Comparison of ENCODE assay signal across 8 cellular contexts in genomic region chr7:128266891-128267839, GRCh38.
A peak's percentile ranks its signal among the peaks of the same experiment; 100 is the strongest.
DNase-seq lines count a peak whose midpoint lies in the region; ATAC-seq and TF ChIP-seq lines count a peak whose summit lies in the region.

No MANE protein-coding gene starts in this region.

- ATAC-seq in GM21526 (IDR thresholded peaks at IDR 0.05; ENCODE audit: low FRiP score, unreplicated experiment), result no peak

- H3K4me3 ChIP-seq in HFF-Myc (replicated peaks; ENCODE audit: low read depth, low read length), result no peak overlapping the region; the same call in 1 of the 2 replicates
- H3K4me3 ChIP-seq in foreskin fibroblast (ENCODE audit: low read depth in 1 of 2, low read length in 2 of 2), result peak overlapping the region; percentile 30 to 46

- TF ChIP-seq CTCF in HFF-Myc (IDR thresholded peaks at IDR 0.05; ENCODE audit: low read depth, low read length, missing control alignments), result peak; percentile 14
- no peak for TF ChIP-seq CTCF in foreskin fibroblast (IDR thresholded peaks at IDR 0.05; ENCODE audit: low read depth, low read length)

- DNase-seq in HFF-Myc (ENCODE audit: extremely low read depth, low read depth), result peak; percentile 31
- peak; percentile 27 for DNase-seq in SHP77 treated with DMSO at 0.1 percent for 48 hours (lab: John Stamatoyannopoulos, UW)
- DNase-seq in foreskin fibroblast, result peak; percentile 34 to 81
- peak in 35 of 56 donors; percentile 7 to 67 (median 37) for DNase-seq in nucleus accumbens (lab: John Stamatoyannopoulos, UW)
- no peak for DNase-seq in stimulated activated CD4-positive, alpha-beta T cell treated with anti-CD3 and anti-CD28 coated beads, Interleukin-1b, Interleukin-23, amount 100 ng/mL, for 48 hours
- no peak for DNase-seq in activated naive CD4-positive, alpha-beta T cell (lab: John Stamatoyannopoulos, UW)
- DNase-seq in SIG-M5 treated with dmso at 0.1 percent for 504 hours (lab: John Stamatoyannopoulos, UW; ENCODE audit: unreplicated experiment), result no peak

Comparison
In these comparisons a context has a peak if more than half of its experiments do, and no peak if none do; other contexts are left out.
1. DNase-seq: peak in HFF-Myc (single experiment), SHP77 treated with DMSO at 0.1 percent for 48 hours (single experiment), foreskin fibroblast (2 of 2) and nucleus accumbens (35 of 56); none in stimulated activated CD4-positive, alpha-beta T cell treated with anti-CD3 and anti-CD28 coated beads, Interleukin-1b, Interleukin-23, amount 100 ng/mL, for 48 hours (single experiment), activated naive CD4-positive, alpha-beta T cell (0 of 4) and SIG-M5 treated with dmso at 0.1 percent for 504 hours (single experiment).